In genomic region chr15:74799843-74800558, GRCh38 we compare ENCODE assay signal across 7 cellular contexts. TPM values are rescaled to one million over a fixed set of nuclear protein-coding genes. Genes with fewer than 3 reads are reported as not detected.
DNase-seq lines count a peak whose midpoint lies in the region; ATAC-seq lines count a peak whose summit lies in the region.

No MANE protein-coding gene starts in this region.

- DNase-seq in NCI-H510A treated with DMSO at 0.1 percent for 48 hours (lab: John Stamatoyannopoulos, UW): peak; percentile 30
- peak; percentile 89 for DNase-seq in activated CD4-positive, alpha-beta memory T cell treated with anti-CD3 and anti-CD28 coated beads, Interleukin-2, amount 10 ng/mL, durations not matched to agents 7 days and 5 days
- DNase-seq in ecto neural progenitor cell (ENCODE audit: low spot score): peak; percentile 83
- peak; percentile 96 for DNase-seq in memory B cell (ENCODE audit: low spot score in 2 of 2)
- peak; percentile 77 for DNase-seq in stimulated activated CD8-positive, alpha-beta memory T cell treated with anti-CD3 and anti-CD28 coated beads, Interleukin-4, amount 100 ng/mL, for 24 hours (ENCODE audit: low read depth)

- peak; percentile 81 for ATAC-seq in GM18498 (IDR thresholded peaks at IDR 0.05; ENCODE audit: unreplicated experiment)
- peak; percentile 62 for ATAC-seq in HG02870 (IDR thresholded peaks at IDR 0.05; ENCODE audit: unreplicated experiment)
- peak; percentile 86 for ATAC-seq in memory B cell (ENCODE audit: low read depth)

- no peaks in the 10 kb centered on the region for H3K27me3 Mint-ChIP-seq in activated CD4-positive, alpha-beta memory T cell treated with anti-CD3 and anti-CD28 coated beads, Interleukin-2, amount 10 ng/mL, durations not matched to agents 7 days and 5 days
- H3K27me3 Mint-ChIP-seq in memory B cell: no peaks in the 10 kb centered on the region

- no peaks in the 10 kb centered on the region for H3K9me3 Mint-ChIP-seq in activated CD4-positive, alpha-beta memory T cell treated with anti-CD3 and anti-CD28 coated beads, Interleukin-2, amount 10 ng/mL, durations not matched to agents 7 days and 5 days
- H3K9me3 Mint-ChIP-seq in memory B cell: no peaks in the 10 kb centered on the region

- H3K27ac Mint-ChIP-seq in activated CD4-positive, alpha-beta memory T cell treated with anti-CD3 and anti-CD28 coated beads, Interleukin-2, amount 10 ng/mL, durations not matched to agents 7 days and 5 days: peak overlapping the region; percentile 73
- H3K27ac Mint-ChIP-seq in memory B cell: peak overlapping the region; percentile 97

- POLR2A ChIA-PET in activated CD4-positive, alpha-beta memory T cell treated with anti-CD3 and anti-CD28 coated beads, Interleukin-2, amount 10 ng/mL, durations not matched to agents 7 days and 5 days (lab: Charles Lee): interaction anchor here (0.8 to 35.1 kb wide), 7 partner anchors 9 to 164 kb away, joined by 3 to 1214 read pairs (median 3); partner anchors contain the start of gene CSK

- CTCF ChIA-PET in activated CD4-positive, alpha-beta memory T cell treated with anti-CD3 and anti-CD28 coated beads, Interleukin-2, amount 10 ng/mL, durations not matched to agents 7 days and 5 days (lab: Charles Lee): interaction anchor here (0.5 to 38.3 kb wide), 11 partner anchors 15 to 333 kb away, joined by 3 to 1235 read pairs (median 3); partner anchors contain the start of genes CPLX3, CSK and ULK3

- H3K4me3 Mint-ChIP-seq in activated CD4-positive, alpha-beta memory T cell treated with anti-CD3 and anti-CD28 coated beads, Interleukin-2, amount 10 ng/mL, durations not matched to agents 7 days and 5 days: no peak overlapping the region
- H3K4me3 Mint-ChIP-seq in memory B cell: peak overlapping the region; percentile 59

- peaks cover 56% of the 10 kb centered on the region for H3K4me1 Mint-ChIP-seq in activated CD4-positive, alpha-beta memory T cell treated with anti-CD3 and anti-CD28 coated beads, Interleukin-2, amount 10 ng/mL, durations not matched to agents 7 days and 5 days
- H3K4me1 Mint-ChIP-seq in memory B cell: peaks cover 46% of the 10 kb centered on the region

- H3K36me3 Mint-ChIP-seq in activated CD4-positive, alpha-beta memory T cell treated with anti-CD3 and anti-CD28 coated beads, Interleukin-2, amount 10 ng/mL, durations not matched to agents 7 days and 5 days (ENCODE audit: low read depth): peaks cover 74% of the 10 kb centered on the region
- H3K36me3 Mint-ChIP-seq in memory B cell: peaks cover 27% of the 10 kb centered on the region

RNA-seq across cellular contexts. Expression of gene LMAN1L, which starts 12.6 kb away (rescaled TPM):
- under 1 TPM; 0.48 to 0.63 TPM for total RNA-seq in activated CD4-positive, alpha-beta memory T cell treated with anti-CD3 and anti-CD28 coated beads, Interleukin-2, amount 10 ng/mL, durations not matched to agents 7 days and 5 days

RNA-seq across cellular contexts. Expression of gene CSK, which starts 18.1 kb away (rescaled TPM):
- total RNA-seq in activated CD4-positive, alpha-beta memory T cell treated with anti-CD3 and anti-CD28 coated beads, Interleukin-2, amount 10 ng/mL, durations not matched to agents 7 days and 5 days: 100 to 1,000 TPM; 330 to 341 TPM

RNA-seq across cellular contexts. Expression of gene CPLX3, which starts 26.4 kb away (rescaled TPM):
- under 1 TPM in 1 of 2 experiments, not detected in 1; 0.18 TPM for total RNA-seq in activated CD4-positive, alpha-beta memory T cell treated with anti-CD3 and anti-CD28 coated beads, Interleukin-2, amount 10 ng/mL, durations not matched to agents 7 days and 5 days

RNA-seq across cellular contexts. Expression of gene ULK3, which starts 43.0 kb away (rescaled TPM):
- total RNA-seq in activated CD4-positive, alpha-beta memory T cell treated with anti-CD3 and anti-CD28 coated beads, Interleukin-2, amount 10 ng/mL, durations not matched to agents 7 days and 5 days: 10 to 100 TPM; 74.9 to 84.2 TPM

RNA-seq across cellular contexts. Expression of gene CYP1A2, which starts 51.4 kb away (rescaled TPM):
- not detected for total RNA-seq in activated CD4-positive, alpha-beta memory T cell treated with anti-CD3 and anti-CD28 coated beads, Interleukin-2, amount 10 ng/mL, durations not matched to agents 7 days and 5 days

Comparison
In these comparisons a context has a peak if more than half of its experiments do, and no peak if none do; other contexts are left out.
1. Peak in every context shown above with its lines: DNase-seq and ATAC-seq.
2. DNase-seq: peak in every context shown above with its lines; median percentile 96 in memory B cell; 89 in activated CD4-positive, alpha-beta memory T cell treated with anti-CD3 and anti-CD28 coated beads, Interleukin-2, amount 10 ng/mL, durations not matched to agents 7 days and 5 days; 83 in ecto neural progenitor cell; 77 in stimulated activated CD8-positive, alpha-beta memory T cell treated with anti-CD3 and anti-CD28 coated beads, Interleukin-4, amount 100 ng/mL, for 24 hours; 30 in NCI-H510A treated with DMSO at 0.1 percent for 48 hours.